ENCODE assay signal across 1 cellular context in genomic region chrX:23782863-23783568, GRCh38.
A peak's percentile ranks its signal among the peaks of the same experiment; 100 is the strongest.
TF ChIP-seq lines count a peak whose summit lies in the region.

TSS of gene SAT1 (plus strand) at chrX:23783173. CDS start at chrX:23783352, 179 bp downstream.

TF ChIP-seq in HepG2, 621 proteins besides CTCF, POLR2A, EP300 and RAD21 (continued from another document and continues in another):
- TF ChIP-seq AHDC1 (CRISPR knock-in tag; IDR thresholded peaks at IDR 0.05; ENCODE audit: borderline replicate concordance) = peak; percentile 35; the same call in 1 of the 2 replicates
- no peak; the same call in 1 of the 2 replicates for TF ChIP-seq PAF1 (CRISPR knock-in tag; IDR thresholded peaks at IDR 0.05)
- peak in 1 of 2 experiments; percentile 74; a peak in 2 of 4 replicates for TF ChIP-seq KLF16 (CRISPR knock-in tag; IDR thresholded peaks at IDR 0.05)
- no peak for TF ChIP-seq ZFYVE20 (CRISPR knock-in tag; IDR thresholded peaks at IDR 0.05; ENCODE audit: borderline replicate concordance, low read depth)
- peak; percentile 80; the same call in 1 of the 2 replicates for TF ChIP-seq ETV5 (CRISPR knock-in tag; IDR thresholded peaks at IDR 0.05; ENCODE audit: borderline replicate concordance)
- 0 out of 2 replicates have a peak, but pooled peaks have one; percentile 18 for TF ChIP-seq TFE3 (CRISPR knock-in tag; IDR thresholded peaks at IDR 0.05)
- peak; percentile 33; the same call in 1 of the 2 replicates for TF ChIP-seq HOXA5 (CRISPR knock-in tag; IDR thresholded peaks at IDR 0.05)
- peak; percentile 44; the same call in 1 of the 2 replicates for TF ChIP-seq ZNF501 (CRISPR knock-in tag; IDR thresholded peaks at IDR 0.05)
- no peak for TF ChIP-seq SMAD9 (CRISPR knock-in tag; IDR thresholded peaks at IDR 0.05)
- TF ChIP-seq ZIK1 (CRISPR knock-in tag; IDR thresholded peaks at IDR 0.05; ENCODE audit: borderline replicate concordance, low read depth) = no peak
- no peak for TF ChIP-seq HNRNPH1 (optimal IDR thresholded peaks at IDR 0.05; ENCODE audit: low read depth, low read length)
- TF ChIP-seq ADNP (CRISPR knock-in tag; IDR thresholded peaks at IDR 0.05) = no peak
- no peak for TF ChIP-seq KDM1A (CRISPR knock-in tag; IDR thresholded peaks at IDR 0.05)
- no peak for TF ChIP-seq ZBTB42 (CRISPR knock-in tag; IDR thresholded peaks at IDR 0.05)
- TF ChIP-seq RBFOX2 (IDR thresholded peaks at IDR 0.05; ENCODE audit: low read depth, low read length) = peak; percentile 94
- peak; percentile 32; the same call in 1 of the 2 replicates for TF ChIP-seq PHF20 (CRISPR knock-in tag; IDR thresholded peaks at IDR 0.05)
- peak in 1 of 2 experiments; percentile 79; a peak in 1 of 4 replicates for TF ChIP-seq REST (IDR thresholded peaks at IDR 0.05; ENCODE audit: borderline replicate concordance in 1 of 2, low read depth in 1 of 2, low read length in 2 of 2)
- no peak for TF ChIP-seq NBN (conservative IDR thresholded peaks at IDR 0.05)
- peak; percentile 74; the same call in 1 of the 2 replicates for TF ChIP-seq KAT7 (CRISPR knock-in tag; IDR thresholded peaks at IDR 0.05; ENCODE audit: borderline replicate concordance)
- TF ChIP-seq SP5 (CRISPR knock-in tag; IDR thresholded peaks at IDR 0.05; ENCODE audit: borderline replicate concordance, low read depth) = 0 out of 2 replicates have a peak, but pooled peaks have one; percentile 16
- peak; percentile 58 for TF ChIP-seq FOXO1 (CRISPR knock-in tag; IDR thresholded peaks at IDR 0.05)
- TF ChIP-seq ZNF431 (CRISPR knock-in tag; IDR thresholded peaks at IDR 0.05; ENCODE audit: borderline replicate concordance, low read depth) = 0 out of 2 replicates have a peak, but pooled peaks have one; percentile 34
- TF ChIP-seq SIN3A (IDR thresholded peaks at IDR 0.05; ENCODE audit: borderline replicate concordance, low read depth, low read length) = peak; percentile 81; the same call in 1 of the 2 replicates
- no peak for TF ChIP-seq MXD1 (CRISPR knock-in tag; IDR thresholded peaks at IDR 0.05)
- TF ChIP-seq NR0B2 (CRISPR knock-in tag; IDR thresholded peaks at IDR 0.05) = no peak
- no peak; the same call in 1 of the 2 replicates for TF ChIP-seq SOX13 (IDR thresholded peaks at IDR 0.05)
- TF ChIP-seq SOX13 (CRISPR knock-in tag; conservative IDR thresholded peaks at IDR 0.05 in 1 of 2, IDR thresholded peaks at IDR 0.05 in 1 of 2) = no peak
- no peak for TF ChIP-seq ZNF17 (CRISPR knock-in tag; IDR thresholded peaks at IDR 0.05)
- 0 out of 2 replicates have a peak, but pooled peaks have one; percentile 33 for TF ChIP-seq MXD4 (CRISPR knock-in tag; IDR thresholded peaks at IDR 0.05)
- no peak for TF ChIP-seq HCFC1 (IDR thresholded peaks at IDR 0.05; ENCODE audit: low read depth, low read length)
- TF ChIP-seq REL (CRISPR knock-in tag; conservative IDR thresholded peaks at IDR 0.05) = no peak
- TF ChIP-seq ZC3H13 (CRISPR knock-in tag; IDR thresholded peaks at IDR 0.05) = peak; percentile 80
- TF ChIP-seq RFXANK (CRISPR knock-in tag; IDR thresholded peaks at IDR 0.05) = peak; percentile 27; the same call in 1 of the 2 replicates
- peak; percentile 51; the same call in 1 of the 2 replicates for TF ChIP-seq MAZ (IDR thresholded peaks at IDR 0.05; ENCODE audit: borderline replicate concordance, low read depth, low read length)
- peak; percentile 33; the same call in 1 of the 2 replicates for TF ChIP-seq MAZ (CRISPR knock-in tag; IDR thresholded peaks at IDR 0.05; ENCODE audit: low read depth)
- TF ChIP-seq DR1 (CRISPR knock-in tag; IDR thresholded peaks at IDR 0.05) = peak; percentile 87
- 0 out of 2 replicates have a peak, but pooled peaks have one; percentile 9 for TF ChIP-seq PPARG (CRISPR knock-in tag; conservative IDR thresholded peaks at IDR 0.05)
- no peak for TF ChIP-seq ZBTB2 (CRISPR knock-in tag; IDR thresholded peaks at IDR 0.05; ENCODE audit: low read depth)
- TF ChIP-seq ZNF503 (CRISPR knock-in tag; IDR thresholded peaks at IDR 0.05) = no peak
- 0 out of 2 replicates have a peak, but pooled peaks have one; percentile 21 for TF ChIP-seq HNF4A (CRISPR knock-in tag; IDR thresholded peaks at IDR 0.05)
- 0 out of 2 replicates have a peak, but pooled peaks have one; percentile 32 for TF ChIP-seq CREB1 (IDR thresholded peaks at IDR 0.05)
- TF ChIP-seq CREB1 (CRISPR knock-in tag; IDR thresholded peaks at IDR 0.05) = peak; percentile 88
- TF ChIP-seq ZNF749 (CRISPR knock-in tag; IDR thresholded peaks at IDR 0.05; ENCODE audit: borderline replicate concordance) = no peak
- peak; percentile 97 for TF ChIP-seq DRAP1 (CRISPR knock-in tag; IDR thresholded peaks at IDR 0.05)
- no peak for TF ChIP-seq POLR2AphosphoS2 (IDR thresholded peaks at IDR 0.05; ENCODE audit: low read depth, low read length)
